Comparison of ENCODE assay signal across 10 cellular contexts in genomic region chr14:100078216-100078780, GRCh38. TPM values are rescaled to one million over a fixed set of nuclear protein-coding genes. Genes with fewer than 3 reads are reported as not detected.
DNase-seq lines count a peak whose midpoint lies in the region; ATAC-seq and TF ChIP-seq lines count a peak whose summit lies in the region.
"Had no signal": no experiment of that assay in that cellular context is flagged by ENCODE, and none has a peak within 500 bp of the region (broad histone marks: within the 10 kb centered on the region; RNA-seq: fewer than 3 reads in every experiment).

No MANE protein-coding gene starts in this region.

- H3K27ac ChIP-seq in left ventricle myocardium inferior (replicated peaks) (peak overlapping the region; percentile 48), mesodermal cell (ENCODE audit: low read depth, low read length, severe bottlenecking) (peak overlapping the region; percentile 67), transverse colon (peak overlapping the region; percentile 15 to 60 (median 45))

- no peaks in the 10 kb centered on the region for H3K27me3 Mint-ChIP-seq in activated naive CD8-positive, alpha-beta T cell treated with anti-CD3 and anti-CD28 coated beads for 36 hours

- H3K4me1 ChIP-seq in left ventricle myocardium inferior (peaks cover 40% of the 10 kb centered on the region), mesodermal cell (ENCODE audit: control insufficient read depth, insufficient read depth, low read length, poor library complexity, severe bottlenecking) (peaks cover 14% of the 10 kb centered on the region), transverse colon (peaks cover 0 to 35% (median 4%) of the 10 kb centered on the region in 4 donors)

- H3K9me3 Mint-ChIP-seq in activated naive CD8-positive, alpha-beta T cell treated with anti-CD3 and anti-CD28 coated beads for 36 hours, result no peaks in the 10 kb centered on the region

- ATAC-seq in left cardiac atrium (no peak), GM18498 (IDR thresholded peaks at IDR 0.05; ENCODE audit: unreplicated experiment) (no peak), GM19023 (IDR thresholded peaks at IDR 0.05; ENCODE audit: unreplicated experiment) (no peak)
- ATAC-seq: gastrocnemius medialis had no signal

- H3K27ac Mint-ChIP-seq in activated naive CD8-positive, alpha-beta T cell treated with anti-CD3 and anti-CD28 coated beads for 36 hours, result peak overlapping the region; percentile 94

- in situ Hi-C loops in transverse colon (cut with MboI; ENCODE audit: low pct_ligation_motif_present in 1 of 4, low pct_unique_long_range_greater_than_20kb in 1 of 4, low sequenced_read_pairs in 3 of 4), result no loop called here

- no peak overlapping the region for H3K4me3 ChIP-seq in left ventricle myocardium inferior
- no peak overlapping the region for H3K4me3 ChIP-seq in mesodermal cell (ENCODE audit: extremely low read depth, insufficient read depth, low read length, poor library complexity, severe bottlenecking)
- no peak overlapping the region for H3K4me3 ChIP-seq in transverse colon
- H3K4me3 ChIP-seq: gastrocnemius medialis had no signal

- TF ChIP-seq CTCF in left ventricle myocardium inferior (IDR thresholded peaks at IDR 0.05; ENCODE audit: borderline replicate concordance), result no peak
- TF ChIP-seq CTCF in transverse colon (IDR thresholded peaks at IDR 0.05), result no peak

- peaks cover 60% of the 10 kb centered on the region for H3K36me3 Mint-ChIP-seq in activated naive CD8-positive, alpha-beta T cell treated with anti-CD3 and anti-CD28 coated beads for 36 hours

- DNase-seq in left ventricle myocardium inferior, result no peak
- DNase-seq in left cardiac atrium, result no peak
- DNase-seq in activated naive CD8-positive, alpha-beta T cell treated with anti-CD3 and anti-CD28 coated beads for 36 hours, result no peak
- DNase-seq in transverse colon, result no peak
- DNase-seq in SIG-M5 treated with dmso at 0.1 percent for 504 hours (lab: John Stamatoyannopoulos, UW; ENCODE audit: unreplicated experiment), result no peak
- DNase-seq: gastrocnemius medialis, NCI-H1930 had no signal

- H3K27me3 ChIP-seq in left ventricle myocardium inferior (ENCODE audit: low read depth), result no peaks in the 10 kb centered on the region
- H3K27me3 ChIP-seq in transverse colon, result no peaks in the 10 kb centered on the region
- H3K27me3 ChIP-seq: gastrocnemius medialis had no signal

- H3K4me3 Mint-ChIP-seq in activated naive CD8-positive, alpha-beta T cell treated with anti-CD3 and anti-CD28 coated beads for 36 hours, result peak overlapping the region; percentile 76

- whole genome bisulfite sequencing in mesodermal cell (ENCODE audit: insufficient coverage in 2 of 2), 2 experiments, result 88 to 90% methylated on average over 9 of the region's 9 CpGs
- 80 to 86% methylated on average over 6 to 9 of the region's 9 CpGs for WGBS in transverse colon (ENCODE audit: low coverage in 1 of 2), 2 donors

- no peaks in the 10 kb centered on the region for H3K9me3 ChIP-seq in left ventricle myocardium inferior (replicated peaks)
- H3K9me3 ChIP-seq in mesodermal cell (ENCODE audit: control insufficient read depth, low read length), result no peaks in the 10 kb centered on the region
- no peaks in the 10 kb centered on the region for H3K9me3 ChIP-seq in transverse colon
- H3K9me3 ChIP-seq: gastrocnemius medialis had no signal

- H3K4me1 Mint-ChIP-seq in activated naive CD8-positive, alpha-beta T cell treated with anti-CD3 and anti-CD28 coated beads for 36 hours, result peaks cover 93% of the 10 kb centered on the region

- no peaks in the 10 kb centered on the region for H3K36me3 ChIP-seq in left ventricle myocardium inferior
- H3K36me3 ChIP-seq in mesodermal cell (ENCODE audit: control insufficient read depth, insufficient read depth, low read length), result no peaks in the 10 kb centered on the region
- no peaks in the 10 kb centered on the region for H3K36me3 ChIP-seq in transverse colon
- H3K36me3 ChIP-seq: gastrocnemius medialis had no signal

- TF ChIP-seq EP300 in transverse colon (IDR thresholded peaks at IDR 0.05; ENCODE audit: low read depth), result no peak

- intact Hi-C loops in left ventricle myocardium inferior (cut with micrococcal nuclease) (no loop called here), left cardiac atrium (cut with DNase I) (no loop called here), transverse colon (cut with DNase I; ENCODE audit: low total_unique reads) (no loop called here)

- TF ChIP-seq POLR2A in transverse colon (IDR thresholded peaks at IDR 0.05), result no peak

RNA-seq across cellular contexts. Expression of gene EVL, which starts 13.1 kb away (rescaled TPM):
- 39.7 TPM for total RNA-seq in left ventricle myocardium inferior
- total RNA-seq in left cardiac atrium, result 10 to 100 TPM; 48.3 to 58.8 TPM
- total RNA-seq in activated naive CD8-positive, alpha-beta T cell treated with anti-CD3 and anti-CD28 coated beads for 36 hours, result 100 to 1,000 TPM; 225 to 236 TPM
- polyA plus RNA-seq in mesodermal cell (2013, experiment 1 of 2), result 91.1 TPM
- polyA plus RNA-seq in mesodermal cell (2013, experiment 2 of 2), result 91.0 TPM
- total RNA-seq in transverse colon, result 10 to 100 TPM; 22.8 to 86.4 (median 45.2) TPM
